8 cellular contexts compared by ENCODE assay signal in the genomic region with DNA sequence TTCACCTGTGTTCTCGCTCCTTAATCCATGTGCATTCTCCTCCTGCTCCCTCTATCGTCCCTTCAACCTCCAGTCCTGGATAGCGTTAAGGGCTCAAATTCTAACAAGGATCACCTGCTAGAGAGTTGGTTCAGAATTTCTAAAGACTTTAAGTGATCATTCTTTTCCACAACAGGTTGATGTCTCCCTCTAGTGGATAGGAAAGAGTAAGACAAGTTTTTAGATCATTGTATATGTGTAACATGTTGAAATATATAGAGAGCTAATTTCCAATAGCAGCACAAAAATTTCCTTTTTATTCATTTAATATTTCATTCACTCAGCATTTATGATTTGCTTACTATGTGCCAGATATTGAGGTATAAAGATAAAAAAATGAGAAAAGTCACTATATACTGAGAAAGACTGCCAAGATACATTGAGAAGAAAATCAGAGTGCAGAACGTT. TPM values are rescaled to one million over a fixed set of nuclear protein-coding genes. Genes with fewer than 3 reads are reported as not detected.
DNase-seq lines count a peak whose midpoint lies in the region; ATAC-seq lines count a peak whose summit lies in the region.

No MANE protein-coding gene starts in this region.

- intact Hi-C loops in activated naive CD4-positive, alpha-beta T cell treated with anti-CD3 and anti-CD28 coated beads for 36 hours (cut with micrococcal nuclease): loop anchor here (2.0 kb wide), 1 partner anchor 505 kb away; no protein-coding TSS in a partner anchor
- intact Hi-C loops in posterior vena cava (cut with DNase I): loop anchor here (5.0 to 10.0 kb wide), 2 partner anchors 499 to 506 kb away; no protein-coding TSS in a partner anchor

- CTCF ChIA-PET in activated naive CD4-positive, alpha-beta T cell treated with anti-CD3 and anti-CD28 coated beads for 36 hours (lab: Charles Lee): interaction anchor here (0.6 to 3.1 kb wide), 50 partner anchors 8 to 504 kb away, joined by 3 to 28 read pairs (median 3); a partner anchor contains a TSS

- peaks cover 7% of the 10 kb centered on the region for H3K27me3 Mint-ChIP-seq in activated naive CD4-positive, alpha-beta T cell treated with anti-CD3 and anti-CD28 coated beads for 36 hours (ENCODE audit: low read depth)
- peaks cover 0 to 4% (median 0%) of the 10 kb centered on the region in 3 donors for H3K27me3 Mint-ChIP-seq in naive B cell

- peaks cover 2% of the 10 kb centered on the region for H3K4me1 Mint-ChIP-seq in activated naive CD4-positive, alpha-beta T cell treated with anti-CD3 and anti-CD28 coated beads for 36 hours (ENCODE audit: low read depth)
- peaks cover 0 to 4% (median 3%) of the 10 kb centered on the region in 3 donors for H3K4me1 Mint-ChIP-seq in naive B cell

- H3K36me3 Mint-ChIP-seq in activated naive CD4-positive, alpha-beta T cell treated with anti-CD3 and anti-CD28 coated beads, Interleukin-2, amount 50 U/mL, for 72 hours: no peaks in the 10 kb centered on the region
- H3K36me3 Mint-ChIP-seq in activated naive CD4-positive, alpha-beta T cell treated with anti-CD3 and anti-CD28 coated beads for 36 hours (ENCODE audit: low read depth): no peaks in the 10 kb centered on the region
- no peaks in the 10 kb centered on the region for H3K36me3 Mint-ChIP-seq in naive B cell

- ATAC-seq in activated naive CD4-positive, alpha-beta T cell treated with anti-CD3 and anti-CD28 coated beads, Interleukin-2, amount 50 U/mL, for 72 hours: peak; percentile 60 to 67
- peak; percentile 61 to 65 for ATAC-seq in naive B cell (ENCODE audit: low read depth in 2 of 2)
- ATAC-seq in HG02973 (IDR thresholded peaks at IDR 0.05; ENCODE audit: unreplicated experiment): no peak

- H3K4me3 Mint-ChIP-seq in activated naive CD4-positive, alpha-beta T cell treated with anti-CD3 and anti-CD28 coated beads for 36 hours: no peak overlapping the region
- H3K4me3 Mint-ChIP-seq in naive B cell: no peak overlapping the region

- DNase-seq in activated naive CD4-positive, alpha-beta T cell treated with anti-CD3 and anti-CD28 coated beads, Interleukin-2, amount 50 U/mL, for 72 hours (ENCODE audit: low spot score in 2 of 2): no peak
- no peak for DNase-seq in activated naive CD4-positive, alpha-beta T cell treated with anti-CD3 and anti-CD28 coated beads for 36 hours
- DNase-seq in MV-4-11 (lab: John Stamatoyannopoulos, UW): peak; percentile 52
- DNase-seq in SIG-M5 (lab: John Stamatoyannopoulos, UW): peak; percentile 21
- peak; percentile 22 for DNase-seq in epithelial cell of prostate (ENCODE audit: low read depth, low spot score)
- peak; percentile 56 for DNase-seq in naive B cell
- no peak for DNase-seq in posterior vena cava (ENCODE audit: low spot score)

- no peak overlapping the region for H3K27ac ChIP-seq in epithelial cell of prostate

- no peaks in the 10 kb centered on the region for H3K9me3 Mint-ChIP-seq in activated naive CD4-positive, alpha-beta T cell treated with anti-CD3 and anti-CD28 coated beads, Interleukin-2, amount 50 U/mL, for 72 hours
- H3K9me3 Mint-ChIP-seq in activated naive CD4-positive, alpha-beta T cell treated with anti-CD3 and anti-CD28 coated beads for 36 hours: no peaks in the 10 kb centered on the region
- H3K9me3 Mint-ChIP-seq in naive B cell: no peaks in the 10 kb centered on the region

- H3K27ac Mint-ChIP-seq in activated naive CD4-positive, alpha-beta T cell treated with anti-CD3 and anti-CD28 coated beads, Interleukin-2, amount 50 U/mL, for 72 hours: no peak overlapping the region
- H3K27ac Mint-ChIP-seq in activated naive CD4-positive, alpha-beta T cell treated with anti-CD3 and anti-CD28 coated beads for 36 hours: no peak overlapping the region
- H3K27ac Mint-ChIP-seq in naive B cell: peak overlapping the region in 2 of 6 donors; percentile 28 to 34

RNA-seq across cellular contexts. Expression of a gene that starts 9.3 kb away (rescaled TPM):
- total RNA-seq in activated naive CD4-positive, alpha-beta T cell treated with anti-CD3 and anti-CD28 coated beads, Interleukin-2, amount 50 U/mL, for 72 hours: under 1 TPM; 0.14 to 0.39 TPM
- total RNA-seq in activated naive CD4-positive, alpha-beta T cell treated with anti-CD3 and anti-CD28 coated beads for 36 hours: under 1 TPM; 0.27 to 0.43 TPM
- 1 to 10 TPM; 1.6 to 7.4 (median 3.2) TPM for polyA plus RNA-seq in naive B cell (ENCODE audit: low read depth in 6 of 6)
- total RNA-seq in posterior vena cava: under 1 TPM; 0.14 to 0.24 TPM

Comparison
In these comparisons a context has a peak if more than half of its experiments do, and no peak if none do; other contexts are left out.
1. DNase-seq: peak in MV-4-11 (single experiment), SIG-M5 (single experiment), epithelial cell of prostate (single experiment) and naive B cell (single experiment); none in activated naive CD4-positive, alpha-beta T cell treated with anti-CD3 and anti-CD28 coated beads, Interleukin-2, amount 50 U/mL, for 72 hours (0 of 2), activated naive CD4-positive, alpha-beta T cell treated with anti-CD3 and anti-CD28 coated beads for 36 hours (single experiment) and posterior vena cava (single experiment).